Comparison of ENCODE assay signal across 10 cellular contexts in genomic region chr13:85864963-85865530, GRCh38.
A peak's percentile ranks its signal among the peaks of the same experiment; 100 is the strongest.
DNase-seq lines count a peak whose midpoint lies in the region; ATAC-seq and TF ChIP-seq lines count a peak whose summit lies in the region.
"Had no signal": no experiment of that assay in that cellular context is flagged by ENCODE, and none has a peak within 500 bp of the region (broad histone marks: within the 10 kb centered on the region; RNA-seq: fewer than 3 reads in every experiment).

No MANE protein-coding gene starts in this region.

- TF ChIP-seq CTCF in WI38 (IDR thresholded peaks at IDR 0.05; ENCODE audit: low read depth, low read length) = peak; percentile 13; the same call in 1 of the 2 replicates
- TF ChIP-seq CTCF in liver (IDR thresholded peaks at IDR 0.05; ENCODE audit: low read depth, low read length, missing input control) = peak; percentile 17
- TF ChIP-seq CTCF in tibial artery (IDR thresholded peaks at IDR 0.05) = no peak

- intact Hi-C loops in tibial artery (cut with DNase I; ENCODE audit: low total_unique reads) = no loop called here

- H3K27me3 ChIP-seq in liver (ENCODE audit: control insufficient read depth in 4 of 4, insufficient read depth in 4 of 4, low read length in 3 of 4) = no peaks in the 10 kb centered on the region
- H3K27me3 ChIP-seq in tibial artery = no peaks in the 10 kb centered on the region

- no peak overlapping the region for H3K27ac ChIP-seq in liver (ENCODE audit: low read depth in 1 of 2, low read length in 2 of 2)
- H3K27ac ChIP-seq in tibial artery = no peak overlapping the region
- H3K27ac ChIP-seq: psoas muscle had no signal

- ATAC-seq in HG02973 (IDR thresholded peaks at IDR 0.05; ENCODE audit: unreplicated experiment) = no peak
- ATAC-seq: psoas muscle had no signal

- H3K4me3 ChIP-seq in WI38 (ENCODE audit: low read depth, low read length) = no peak overlapping the region
- no peak overlapping the region for H3K4me3 ChIP-seq in liver (ENCODE audit: low read depth in 1 of 3, low read length in 3 of 3)
- H3K4me3 ChIP-seq in tibial artery = no peak overlapping the region
- H3K4me3 ChIP-seq: psoas muscle had no signal

- DNase-seq in Daoy (ENCODE audit: low read depth) = peak; percentile 5
- peak; percentile 34 to 53 for DNase-seq in Kasumi-1 (lab: John Stamatoyannopoulos, UW)
- DNase-seq in NCI-H1105 (lab: John Stamatoyannopoulos, UW) = no peak
- no peak for DNase-seq in NCI-H2171 treated with DMSO at 0.1 percent for 48 hours (lab: John Stamatoyannopoulos, UW)
- DNase-seq in tibial artery = no peak
- DNase-seq: effector memory CD4-positive, alpha-beta T cell; psoas muscle had no signal

- no peaks in the 10 kb centered on the region for H3K9me3 ChIP-seq in liver (ENCODE audit: control insufficient read depth in 4 of 4, low read length in 3 of 4)
- H3K9me3 ChIP-seq in tibial artery = no peaks in the 10 kb centered on the region
- H3K9me3 ChIP-seq: psoas muscle had no signal

- H3K4me1 ChIP-seq in liver (ENCODE audit: control insufficient read depth in 4 of 4, insufficient read depth in 4 of 4, low read length in 3 of 4) (no peaks in the 10 kb centered on the region), tibial artery (no peaks in the 10 kb centered on the region)
- H3K4me1 ChIP-seq: psoas muscle had no signal

- TF ChIP-seq RAD21 in liver (IDR thresholded peaks at IDR 0.05) = no peak

- H3K9ac ChIP-seq in liver (ENCODE audit: low read depth in 1 of 2, low read length in 2 of 2) = no peak overlapping the region

- 66% methylated on average over 1 of the region's 1 CpG for whole genome bisulfite sequencing in liver

- H3K36me3 ChIP-seq in liver (ENCODE audit: control insufficient read depth in 4 of 4, insufficient read depth in 3 of 4, low read depth in 1 of 4, low read length in 3 of 4) = no peaks in the 10 kb centered on the region
- no peaks in the 10 kb centered on the region for H3K36me3 ChIP-seq in tibial artery

TF ChIP-seq in liver, 16 proteins besides CTCF, POLR2A, EP300 and RAD21:
- TF ChIP-seq EGR1 (IDR thresholded peaks at IDR 0.05; ENCODE audit: low read depth in 2 of 2) (no peak), TAF1 (conservative IDR thresholded peaks at IDR 0.05) (no peak), FOXA2 (IDR thresholded peaks at IDR 0.05) (no peak), NR2F2 (IDR thresholded peaks at IDR 0.05) (no peak), GABPA (IDR thresholded peaks at IDR 0.05 in 1 of 2, conservative IDR thresholded peaks at IDR 0.05 in 1 of 2) (no peak), HNF4A (conservative IDR thresholded peaks at IDR 0.05) (no peak), FOXA1 (IDR thresholded peaks at IDR 0.05) (no peak), JUND (IDR thresholded peaks at IDR 0.05) (no peak), ZBTB33 (IDR thresholded peaks at IDR 0.05) (no peak), YY1 (IDR thresholded peaks at IDR 0.05) (no peak), SP1 (IDR thresholded peaks at IDR 0.05) (no peak), HNF4G (IDR thresholded peaks at IDR 0.05) (no peak)
- TF ChIP-seq, protein P1, sequence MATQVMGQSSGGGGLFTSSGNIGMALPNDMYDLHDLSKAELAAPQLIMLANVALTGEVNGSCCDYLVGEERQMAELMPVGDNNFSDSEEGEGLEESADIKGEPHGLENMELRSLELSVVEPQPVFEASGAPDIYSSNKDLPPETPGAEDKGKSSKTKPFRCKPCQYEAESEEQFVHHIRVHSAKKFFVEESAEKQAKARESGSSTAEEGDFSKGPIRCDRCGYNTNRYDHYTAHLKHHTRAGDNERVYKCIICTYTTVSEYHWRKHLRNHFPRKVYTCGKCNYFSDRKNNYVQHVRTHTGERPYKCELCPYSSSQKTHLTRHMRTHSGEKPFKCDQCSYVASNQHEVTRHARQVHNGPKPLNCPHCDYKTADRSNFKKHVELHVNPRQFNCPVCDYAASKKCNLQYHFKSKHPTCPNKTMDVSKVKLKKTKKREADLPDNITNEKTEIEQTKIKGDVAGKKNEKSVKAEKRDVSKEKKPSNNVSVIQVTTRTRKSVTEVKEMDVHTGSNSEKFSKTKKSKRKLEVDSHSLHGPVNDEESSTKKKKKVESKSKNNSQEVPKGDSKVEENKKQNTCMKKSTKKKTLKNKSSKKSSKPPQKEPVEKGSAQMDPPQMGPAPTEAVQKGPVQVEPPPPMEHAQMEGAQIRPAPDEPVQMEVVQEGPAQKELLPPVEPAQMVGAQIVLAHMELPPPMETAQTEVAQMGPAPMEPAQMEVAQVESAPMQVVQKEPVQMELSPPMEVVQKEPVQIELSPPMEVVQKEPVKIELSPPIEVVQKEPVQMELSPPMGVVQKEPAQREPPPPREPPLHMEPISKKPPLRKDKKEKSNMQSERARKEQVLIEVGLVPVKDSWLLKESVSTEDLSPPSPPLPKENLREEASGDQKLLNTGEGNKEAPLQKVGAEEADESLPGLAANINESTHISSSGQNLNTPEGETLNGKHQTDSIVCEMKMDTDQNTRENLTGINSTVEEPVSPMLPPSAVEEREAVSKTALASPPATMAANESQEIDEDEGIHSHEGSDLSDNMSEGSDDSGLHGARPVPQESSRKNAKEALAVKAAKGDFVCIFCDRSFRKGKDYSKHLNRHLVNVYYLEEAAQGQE (IDR thresholded peaks at IDR 0.05) = no peak
- TF ChIP-seq, protein P2, sequence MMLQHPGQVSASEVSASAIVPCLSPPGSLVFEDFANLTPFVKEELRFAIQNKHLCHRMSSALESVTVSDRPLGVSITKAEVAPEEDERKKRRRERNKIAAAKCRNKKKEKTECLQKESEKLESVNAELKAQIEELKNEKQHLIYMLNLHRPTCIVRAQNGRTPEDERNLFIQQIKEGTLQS (IDR thresholded peaks at IDR 0.05) = no peak

Comparison
In these comparisons a context has a peak if more than half of its experiments do, and no peak if none do; other contexts are left out.
1. DNase-seq: peak in Daoy (single experiment) and Kasumi-1 (2 of 2); none in NCI-H1105 (single experiment), NCI-H2171 treated with DMSO at 0.1 percent for 48 hours (single experiment) and tibial artery (0 of 2).
2. CTCF ChIP-seq: peak in WI38 (single experiment) and liver (single experiment); none in tibial artery (0 of 2).